Comparison of ENCODE assay signal across 17 cellular contexts in the genomic region with DNA sequence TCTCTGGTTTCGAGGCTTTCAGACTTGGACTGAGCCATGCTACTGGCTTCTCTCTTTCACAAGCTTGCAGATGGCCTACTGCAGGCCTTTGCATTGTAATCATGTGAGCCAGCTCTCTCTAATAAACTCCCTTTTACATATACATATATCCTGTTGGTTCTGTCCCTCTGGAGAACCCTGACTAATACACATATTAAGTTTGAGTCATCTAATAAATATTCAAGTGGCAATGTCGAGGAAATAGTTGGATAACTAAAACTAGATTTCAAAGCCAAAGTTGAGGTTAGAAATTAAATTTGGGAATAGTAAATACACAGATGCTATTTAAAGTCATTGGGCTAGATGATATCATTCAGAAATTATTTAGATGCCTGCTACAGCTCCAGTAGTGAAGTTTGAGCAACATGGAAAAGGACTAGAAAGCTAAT.
DNase-seq lines count a peak whose midpoint lies in the region; TF ChIP-seq lines count a peak whose summit lies in the region.
"Had no signal": no experiment of that assay in that cellular context is flagged by ENCODE, and none has a peak within 500 bp of the region (broad histone marks: within the 10 kb centered on the region; RNA-seq: fewer than 3 reads in every experiment).

No MANE protein-coding gene starts in this region.

- H2BK120ac ChIP-seq in neuronal stem cell (ENCODE audit: low read depth, low read length), result no peak overlapping the region

- no peaks in the 10 kb centered on the region for H3K27me3 Mint-ChIP-seq in chondrocyte (ENCODE audit: low read depth)
- H3K27me3 Mint-ChIP-seq: naive B cell; stimulated activated naive CD8-positive, alpha-beta T cell treated with anti-CD3 and anti-CD28 coated beads, Interleukin-15, Interleukin-2, amounts not matched to agents 100 ng/mL and 50 ng/mL, for 24 hours had no signal

- DNase-seq in AG08395 (ENCODE audit: low spot score) (peak; percentile 27), MG63 (peak; percentile 66), chondrocyte (ENCODE audit: low spot score) (no peak), neuronal stem cell (ENCODE audit: low spot score) (no peak), dermis blood vessel endothelial cell (no peak), DMS53 treated with DMSO at 0.1 percent for 48 hours (lab: John Stamatoyannopoulos, UW; ENCODE audit: unreplicated experiment) (no peak), C1 segment of cervical spinal cord (lab: John Stamatoyannopoulos, UW) (no peak)
- DNase-seq in activated CD4-positive, alpha-beta T cell treated with anti-CD3 and anti-CD28 coated beads, Interleukin-2, amount 50 U/mL, for 4 hours, result no peak
- DNase-seq: Calu3, immature natural killer cell, lower lobe of right lung, naive B cell, NCI-H1930, NCI-H446 treated with DMSO at 0.1 percent for 48 hours had no signal

- H3K23ac ChIP-seq in neuronal stem cell (ENCODE audit: low read depth, low read length, poor library complexity), result no peak overlapping the region

- no peaks in the 10 kb centered on the region for H3K4me1 ChIP-seq in neuronal stem cell (ENCODE audit: control insufficient read depth in 2 of 2, insufficient read depth in 1 of 2, low read depth in 1 of 2, low read length in 2 of 2)
- H3K4me1 ChIP-seq: lower lobe of right lung, prostate gland had no signal

- H3K9ac ChIP-seq in neuronal stem cell (ENCODE audit: low read depth, low read length, poor library complexity), result no peak overlapping the region

- no peak overlapping the region for H3K27ac ChIP-seq in neuronal stem cell (replicated peaks; ENCODE audit: low read length)
- H3K27ac ChIP-seq: lower lobe of right lung, prostate gland had no signal

- H3K27me3 ChIP-seq in MG63, result no peaks in the 10 kb centered on the region
- no peaks in the 10 kb centered on the region for H3K27me3 ChIP-seq in neuronal stem cell (ENCODE audit: control insufficient read depth in 3 of 3, insufficient read depth in 3 of 3, low read depth in 1 of 3, low read length in 3 of 3)

- no peak overlapping the region for H3K18ac ChIP-seq in neuronal stem cell (ENCODE audit: low read length)

- H2AFZ ChIP-seq in neuronal stem cell (ENCODE audit: low read length), result peak overlapping the region; percentile 82

- H2BK5ac ChIP-seq in neuronal stem cell (ENCODE audit: low read length), result no peak overlapping the region

- H3K4me3 Mint-ChIP-seq in chondrocyte (ENCODE audit: unreplicated experiment), result no peak overlapping the region
- H3K4me3 Mint-ChIP-seq: immature natural killer cell; naive B cell; stimulated activated naive CD8-positive, alpha-beta T cell treated with anti-CD3 and anti-CD28 coated beads, Interleukin-15, Interleukin-2, amounts not matched to agents 100 ng/mL and 50 ng/mL, for 24 hours had no signal

- no peak overlapping the region for H4K91ac ChIP-seq in neuronal stem cell (ENCODE audit: low read depth, low read length, poor library complexity)

- no peak overlapping the region for H2AK5ac ChIP-seq in neuronal stem cell (ENCODE audit: low read depth, low read length)

- no peaks in the 10 kb centered on the region for H3K36me3 ChIP-seq in MG63
- H3K36me3 ChIP-seq in neuronal stem cell (replicated peaks in 1 of 2; ENCODE audit: control insufficient read depth in 2 of 2, insufficient read depth in 2 of 2, low read length in 2 of 2), result no peaks in the 10 kb centered on the region
- H3K36me3 ChIP-seq: lower lobe of right lung, prostate gland had no signal

- H4K8ac ChIP-seq in neuronal stem cell (ENCODE audit: low read depth, low read length), result no peak overlapping the region

- H3K14ac ChIP-seq in neuronal stem cell (ENCODE audit: low read length), result no peak overlapping the region

- no peaks in the 10 kb centered on the region for H3K36me3 Mint-ChIP-seq in chondrocyte (ENCODE audit: low read depth)
- H3K36me3 Mint-ChIP-seq: activated naive CD4-positive, alpha-beta T cell treated with anti-CD3 and anti-CD28 coated beads, Interleukin-2, amount 50 U/mL, for 72 hours; naive B cell had no signal

- WGBS in neuronal stem cell (ENCODE audit: extremely low coverage in 2 of 2, insufficient read length in 2 of 2, insufficient replicate concordance in 1 of 2), 2 donors, result no CpG with 5 or more reads among the region's 2 CpGs

- H3K4me1 Mint-ChIP-seq in chondrocyte (ENCODE audit: low read depth), result peaks cover 9% of the 10 kb centered on the region
- H3K4me1 Mint-ChIP-seq: immature natural killer cell, naive B cell had no signal

- H2BK15ac ChIP-seq in neuronal stem cell (ENCODE audit: low read length), result no peak overlapping the region

- H3K9me3 Mint-ChIP-seq in chondrocyte (ENCODE audit: low read depth), result no peaks in the 10 kb centered on the region
- H3K9me3 Mint-ChIP-seq: naive B cell had no signal

- H3K4me3 ChIP-seq in MG63, result no peak overlapping the region
- H3K4me3 ChIP-seq in neuronal stem cell (ENCODE audit: low read length in 2 of 2), result no peak overlapping the region
- H3K4me3 ChIP-seq: lower lobe of right lung, prostate gland had no signal

- H3K9me3 ChIP-seq in MG63, result no peaks in the 10 kb centered on the region
- no peaks in the 10 kb centered on the region for H3K9me3 ChIP-seq in neuronal stem cell (replicated peaks in 1 of 2; ENCODE audit: control insufficient read depth in 2 of 2, insufficient read depth in 1 of 2, low read depth in 1 of 2, low read length in 2 of 2)
- H3K9me3 ChIP-seq: lower lobe of right lung, prostate gland had no signal

- H2BK12ac ChIP-seq in neuronal stem cell (ENCODE audit: low read length), result no peak overlapping the region

- H3K79me1 ChIP-seq in neuronal stem cell (ENCODE audit: low read depth, low read length), result no peaks in the 10 kb centered on the region

- no peak overlapping the region for H3K4me2 ChIP-seq in neuronal stem cell (ENCODE audit: insufficient read depth, low read length, poor library complexity, severe bottlenecking)

- no peak for TF ChIP-seq CTCF in chondrocyte (IDR thresholded peaks at IDR 0.05)

- peak overlapping the region; percentile 84 for H3K27ac Mint-ChIP-seq in chondrocyte (ENCODE audit: unreplicated experiment)
- H3K27ac Mint-ChIP-seq: activated naive CD4-positive, alpha-beta T cell treated with anti-CD3 and anti-CD28 coated beads, Interleukin-2, amount 50 U/mL, for 72 hours; immature natural killer cell; naive B cell; stimulated activated naive CD8-positive, alpha-beta T cell treated with anti-CD3 and anti-CD28 coated beads, Interleukin-15, Interleukin-2, amounts not matched to agents 100 ng/mL and 50 ng/mL, for 24 hours had no signal

- H3K4ac ChIP-seq in neuronal stem cell (ENCODE audit: low read length), result no peak overlapping the region

Comparison
In these comparisons a context has a peak if more than half of its experiments do, and no peak if none do; other contexts are left out.
1. DNase-seq: peak in AG08395 (single experiment) and MG63 (single experiment); none in chondrocyte (single experiment), neuronal stem cell (single experiment), dermis blood vessel endothelial cell (single experiment), activated CD4-positive, alpha-beta T cell treated with anti-CD3 and anti-CD28 coated beads, Interleukin-2, amount 50 U/mL, for 4 hours (0 of 2), DMS53 treated with DMSO at 0.1 percent for 48 hours (single experiment) and C1 segment of cervical spinal cord (0 of 14).